1 cellular context compared by ENCODE assay signal in genomic region chr1:116769561-116769977, GRCh38.
TF ChIP-seq lines count a peak whose summit lies in the region.

No MANE protein-coding gene starts in this region.

TF ChIP-seq in SK-N-SH, 30 proteins besides CTCF, POLR2A, EP300 and RAD21 (continued from another document):
- TF ChIP-seq, protein P1, sequence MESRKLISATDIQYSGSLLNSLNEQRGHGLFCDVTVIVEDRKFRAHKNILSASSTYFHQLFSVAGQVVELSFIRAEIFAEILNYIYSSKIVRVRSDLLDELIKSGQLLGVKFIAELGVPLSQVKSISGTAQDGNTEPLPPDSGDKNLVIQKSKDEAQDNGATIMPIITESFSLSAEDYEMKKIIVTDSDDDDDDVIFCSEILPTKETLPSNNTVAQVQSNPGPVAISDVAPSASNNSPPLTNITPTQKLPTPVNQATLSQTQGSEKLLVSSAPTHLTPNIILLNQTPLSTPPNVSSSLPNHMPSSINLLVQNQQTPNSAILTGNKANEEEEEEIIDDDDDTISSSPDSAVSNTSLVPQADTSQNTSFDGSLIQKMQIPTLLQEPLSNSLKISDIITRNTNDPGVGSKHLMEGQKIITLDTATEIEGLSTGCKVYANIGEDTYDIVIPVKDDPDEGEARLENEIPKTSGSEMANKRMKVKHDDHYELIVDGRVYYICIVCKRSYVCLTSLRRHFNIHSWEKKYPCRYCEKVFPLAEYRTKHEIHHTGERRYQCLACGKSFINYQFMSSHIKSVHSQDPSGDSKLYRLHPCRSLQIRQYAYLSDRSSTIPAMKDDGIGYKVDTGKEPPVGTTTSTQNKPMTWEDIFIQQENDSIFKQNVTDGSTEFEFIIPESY (IDR thresholded peaks at IDR 0.05; ENCODE audit: borderline replicate concordance, low read depth) = no peak
- TF ChIP-seq MXI1 (IDR thresholded peaks at IDR 0.05; ENCODE audit: low read depth, low read length) (no peak), TCF12 (IDR thresholded peaks at IDR 0.05) (no peak), MEF2A (IDR thresholded peaks at IDR 0.05; ENCODE audit: borderline replicate concordance, low read depth) (no peak), POLR2AphosphoS5 (IDR thresholded peaks at IDR 0.05; ENCODE audit: low read depth, low read length) (no peak)
TF ChIP-seq in SK-N-SH: peak in this region for 0.
